Comparison of ENCODE assay signal across 9 cellular contexts in the genomic region with DNA sequence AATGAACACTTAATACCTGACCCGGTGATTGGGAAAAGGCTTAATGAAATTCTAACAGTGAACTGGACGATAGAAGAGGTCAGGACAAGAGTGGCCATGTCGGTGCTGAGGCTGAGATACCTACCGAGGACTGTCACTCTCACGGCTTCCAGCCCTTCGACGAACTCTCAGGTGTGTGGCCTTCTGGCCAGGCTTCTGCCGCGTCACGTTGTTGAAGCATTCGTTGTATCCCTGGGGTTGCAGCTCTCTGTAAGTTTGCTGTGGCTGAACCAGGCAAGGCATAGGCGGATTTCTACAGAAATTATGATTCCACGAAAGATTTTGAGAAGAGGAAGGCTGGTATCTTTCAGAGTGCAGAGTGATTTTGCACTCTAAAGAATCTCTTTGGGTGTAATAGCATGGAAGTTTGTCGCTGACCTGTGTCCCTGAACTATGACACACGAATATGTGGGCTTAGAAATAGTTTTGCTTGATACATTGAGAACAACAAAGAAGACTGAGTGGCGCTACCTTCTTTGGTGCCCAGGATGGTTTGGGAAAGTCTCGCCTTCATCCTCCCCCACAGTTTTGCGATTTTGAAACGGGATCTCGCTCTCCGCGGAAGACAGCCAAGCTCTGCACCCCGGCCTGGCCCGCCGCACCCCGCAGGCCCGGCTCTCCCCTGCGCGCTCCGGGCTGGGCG. TPM values are rescaled to one million over a fixed set of nuclear protein-coding genes. Genes with fewer than 3 reads are reported as not detected.
A peak's percentile ranks its signal among the peaks of the same experiment; 100 is the strongest.
DNase-seq lines count a peak whose midpoint lies in the region; ATAC-seq and TF ChIP-seq lines count a peak whose summit lies in the region.
"Had no signal": no experiment of that assay in that cellular context is flagged by ENCODE, and none has a peak within 500 bp of the region (broad histone marks: within the 10 kb centered on the region; RNA-seq: fewer than 3 reads in every experiment).

No MANE protein-coding gene starts in this region.

- intact Hi-C loops in tibial artery (cut with DNase I; ENCODE audit: low total_unique reads), result no loop called here

- H3K4me1 Mint-ChIP-seq in activated T-cell treated with anti-CD3 and anti-CD28 coated beads, Interleukin-2, amount 50 U/mL, for 4 hours (ENCODE audit: low read depth), result peaks cover 15% of the 10 kb centered on the region
- peaks cover 7% of the 10 kb centered on the region for H3K4me1 Mint-ChIP-seq in activated naive CD8-positive, alpha-beta T cell treated with anti-CD3 and anti-CD28 coated beads, Interleukin-2, amount 10 ng/mL, durations not matched to agents 7 days and 5 days

- no peak for TF ChIP-seq CTCF in tibial artery (IDR thresholded peaks at IDR 0.05)

- peak overlapping the region; percentile 43 to 54 for H3K4me3 ChIP-seq in tibial artery
- H3K4me3 ChIP-seq: K562 had no signal

- no peak for ATAC-seq in activated T-cell treated with anti-CD3 and anti-CD28 coated beads, Interleukin-2, amount 50 U/mL, for 4 hours
- ATAC-seq in activated naive CD8-positive, alpha-beta T cell treated with anti-CD3 and anti-CD28 coated beads, Interleukin-2, amount 10 ng/mL, durations not matched to agents 7 days and 5 days (ENCODE audit: low read depth), result no peak
- ATAC-seq in HG03342 (IDR thresholded peaks at IDR 0.05; ENCODE audit: unreplicated experiment), result no peak
- ATAC-seq: K562 had no signal

- H3K27ac ChIP-seq in tibial artery, result no peak overlapping the region

- H3K36me3 ChIP-seq in tibial artery, result no peaks in the 10 kb centered on the region

- H3K9me3 ChIP-seq in tibial artery, result no peaks in the 10 kb centered on the region

- no peaks in the 10 kb centered on the region for H3K36me3 Mint-ChIP-seq in activated T-cell treated with anti-CD3 and anti-CD28 coated beads, Interleukin-2, amount 50 U/mL, for 4 hours (ENCODE audit: insufficient read depth)
- H3K36me3 Mint-ChIP-seq in activated naive CD8-positive, alpha-beta T cell treated with anti-CD3 and anti-CD28 coated beads, Interleukin-2, amount 10 ng/mL, durations not matched to agents 7 days and 5 days, result no peaks in the 10 kb centered on the region

- peaks cover 0 to 15% of the 10 kb centered on the region in 2 donors for H3K27me3 ChIP-seq in tibial artery

- peaks cover 0 to 14% (median 5%) of the 10 kb centered on the region in 4 donors for H3K4me1 ChIP-seq in tibial artery

- peaks cover 29% of the 10 kb centered on the region for H3K27me3 Mint-ChIP-seq in activated T-cell treated with anti-CD3 and anti-CD28 coated beads, Interleukin-2, amount 50 U/mL, for 4 hours (ENCODE audit: low read depth)
- H3K27me3 Mint-ChIP-seq in activated naive CD8-positive, alpha-beta T cell treated with anti-CD3 and anti-CD28 coated beads, Interleukin-2, amount 10 ng/mL, durations not matched to agents 7 days and 5 days, result peaks cover 28% of the 10 kb centered on the region

- POLR2A ChIA-PET in activated naive CD8-positive, alpha-beta T cell treated with anti-CD3 and anti-CD28 coated beads, Interleukin-2, amount 10 ng/mL, durations not matched to agents 7 days and 5 days (lab: Charles Lee), result no interaction called here

- no peak for DNase-seq in activated T-cell treated with anti-CD3 and anti-CD28 coated beads, Interleukin-2, amount 50 U/mL, for 4 hours
- no peak for DNase-seq in activated T-cell treated with anti-CD3 and anti-CD28 coated beads for 4 hours
- DNase-seq in activated naive CD8-positive, alpha-beta T cell treated with anti-CD3 and anti-CD28 coated beads, Interleukin-2, amount 10 ng/mL, durations not matched to agents 7 days and 5 days, result no peak
- DNase-seq in inferior parietal cortex (ENCODE audit: extremely low spot score), result peak; percentile 30
- no peak for DNase-seq in tibial artery
- no peak for DNase-seq in NCI-H345 (lab: John Stamatoyannopoulos, UW)
- no peak for DNase-seq in GM19240 (ENCODE audit: insufficient read length, low spot score)

- no peaks in the 10 kb centered on the region for H3K9me3 Mint-ChIP-seq in activated T-cell treated with anti-CD3 and anti-CD28 coated beads, Interleukin-2, amount 50 U/mL, for 4 hours
- H3K9me3 Mint-ChIP-seq in activated naive CD8-positive, alpha-beta T cell treated with anti-CD3 and anti-CD28 coated beads, Interleukin-2, amount 10 ng/mL, durations not matched to agents 7 days and 5 days, result no peaks in the 10 kb centered on the region

- H3K27ac Mint-ChIP-seq in activated naive CD8-positive, alpha-beta T cell treated with anti-CD3 and anti-CD28 coated beads, Interleukin-2, amount 10 ng/mL, durations not matched to agents 7 days and 5 days, result no peak overlapping the region

- H3K4me3 Mint-ChIP-seq in activated T-cell treated with anti-CD3 and anti-CD28 coated beads, Interleukin-2, amount 50 U/mL, for 4 hours, result peak overlapping the region; percentile 74
- H3K4me3 Mint-ChIP-seq in activated naive CD8-positive, alpha-beta T cell treated with anti-CD3 and anti-CD28 coated beads, Interleukin-2, amount 10 ng/mL, durations not matched to agents 7 days and 5 days, result peak overlapping the region; percentile 54

RNA-seq across cellular contexts. Expression of a gene that starts 0.4 kb away (rescaled TPM):
- under 1 TPM; 0.25 to 0.50 (median 0.33) TPM for total RNA-seq in activated T-cell treated with anti-CD3 and anti-CD28 coated beads, Interleukin-2, amount 50 U/mL, for 4 hours
- not detected for total RNA-seq in activated naive CD8-positive, alpha-beta T cell treated with anti-CD3 and anti-CD28 coated beads, Interleukin-2, amount 10 ng/mL, durations not matched to agents 7 days and 5 days
- total RNA-seq: K562 had no signal

RNA-seq across cellular contexts. Expression of a gene that starts 45.8 kb away (rescaled TPM):
- total RNA-seq in activated T-cell treated with anti-CD3 and anti-CD28 coated beads, Interleukin-2, amount 50 U/mL, for 4 hours, result not detected
- total RNA-seq in activated naive CD8-positive, alpha-beta T cell treated with anti-CD3 and anti-CD28 coated beads, Interleukin-2, amount 10 ng/mL, durations not matched to agents 7 days and 5 days, result under 1 TPM in 1 of 2 experiments, not detected in 1; 0.47 TPM

RNA-seq across cellular contexts. Expression of a gene that starts 50.8 kb away (rescaled TPM):
- total RNA-seq in activated T-cell treated with anti-CD3 and anti-CD28 coated beads, Interleukin-2, amount 50 U/mL, for 4 hours, result under 1 TPM; 0.33 to 0.35 (median 0.34) TPM
- total RNA-seq in activated naive CD8-positive, alpha-beta T cell treated with anti-CD3 and anti-CD28 coated beads, Interleukin-2, amount 10 ng/mL, durations not matched to agents 7 days and 5 days, result 1 to 10 TPM; 2.6 to 2.7 TPM
